8 cellular contexts compared by ENCODE assay signal in the genomic region with DNA sequence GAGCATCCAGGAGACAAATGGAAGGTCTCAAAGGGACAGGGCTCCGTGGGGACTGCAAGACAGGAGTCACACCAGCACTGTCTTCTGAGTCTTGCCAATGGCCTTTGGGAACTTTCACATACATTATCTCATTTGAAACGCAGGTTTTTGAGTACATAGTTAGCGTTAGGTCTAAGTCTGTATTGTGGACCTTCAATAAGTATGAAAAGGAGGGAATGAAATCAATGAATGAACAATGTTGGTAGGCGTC. TPM values are rescaled to one million over a fixed set of nuclear protein-coding genes. Genes with fewer than 3 reads are reported as not detected.
DNase-seq lines count a peak whose midpoint lies in the region; ATAC-seq and TF ChIP-seq lines count a peak whose summit lies in the region.

No MANE protein-coding gene starts in this region.

- no peak for DNase-seq in heart right ventricle
- no peak for DNase-seq in left cardiac atrium
- no peak for DNase-seq in choroid plexus epithelial cell (ENCODE audit: low read depth)
- no peak for DNase-seq in vagina (ENCODE audit: extremely low spot score in 2 of 2)
- no peak for DNase-seq in NCI-H2029 treated with DMSO at 0.1 percent for 48 hours (lab: John Stamatoyannopoulos, UW)
- no peak for DNase-seq in DMS79 (lab: John Stamatoyannopoulos, UW)

- H3K4me1 ChIP-seq in heart right ventricle = peaks cover 4 to 64% (median 27%) of the 10 kb centered on the region in 9 donors
- H3K4me1 ChIP-seq in mesodermal cell (ENCODE audit: control insufficient read depth, insufficient read depth, low read length, poor library complexity, severe bottlenecking) = peaks cover 5% of the 10 kb centered on the region
- peaks cover 21% of the 10 kb centered on the region for H3K4me1 ChIP-seq in vagina

- H3K4me3 ChIP-seq in heart right ventricle (peak overlapping the region in 9 of 10 donors; percentile 56 to 88 (median 69)), choroid plexus epithelial cell (ENCODE audit: low read depth, low read length) (peak overlapping the region; percentile 82), mesodermal cell (ENCODE audit: extremely low read depth, insufficient read depth, low read length, poor library complexity, severe bottlenecking) (peak overlapping the region; percentile 65), vagina (peak overlapping the region; percentile 52 to 58)

- no peak for ATAC-seq in heart right ventricle
- ATAC-seq in left cardiac atrium = no peak
- ATAC-seq in HG03432 (IDR thresholded peaks at IDR 0.05; ENCODE audit: unreplicated experiment) = no peak

- TF ChIP-seq CTCF in heart right ventricle (IDR thresholded peaks at IDR 0.05) = no peak
- no peak for TF ChIP-seq CTCF in choroid plexus epithelial cell (conservative IDR thresholded peaks at IDR 0.05; ENCODE audit: low read depth, low read length)
- no peak for TF ChIP-seq CTCF in vagina (IDR thresholded peaks at IDR 0.05)

- TF ChIP-seq POLR2A in vagina (IDR thresholded peaks at IDR 0.05) = no peak

- H3K9me3 ChIP-seq in heart right ventricle (no peaks in the 10 kb centered on the region), mesodermal cell (ENCODE audit: control insufficient read depth, low read length) (peaks cover 9% of the 10 kb centered on the region), vagina (no peaks in the 10 kb centered on the region)

- H3K27me3 ChIP-seq in heart right ventricle = no peaks in the 10 kb centered on the region
- H3K27me3 ChIP-seq in vagina = no peaks in the 10 kb centered on the region

- H3K27ac ChIP-seq in heart right ventricle (peak overlapping the region; percentile 90 to 96 (median 94)), mesodermal cell (ENCODE audit: low read depth, low read length, severe bottlenecking) (peak overlapping the region; percentile 99), vagina (peak overlapping the region; percentile 96)

- intact Hi-C loops in heart right ventricle (cut with DNase I) (loop anchor here in 1 of 10 donors (2.0 kb wide), 1 partner anchor 58 kb away; a partner anchor contains a TSS), left cardiac atrium (cut with DNase I) (no loop called here), vagina (cut with DNase I) (no loop called here)

- H3K36me3 ChIP-seq in heart right ventricle (peaks cover 0 to 26% (median 10%) of the 10 kb centered on the region in 9 donors), mesodermal cell (ENCODE audit: control insufficient read depth, insufficient read depth, low read length) (peaks cover 20% of the 10 kb centered on the region), vagina (peaks cover 0 to 17% of the 10 kb centered on the region in 2 donors)

- WGBS in heart right ventricle, 2 donors = 47 to 57% methylated on average over 4 of the region's 4 CpGs
- 86 to 90% methylated on average over 2 to 3 of the region's 4 CpGs for WGBS in mesodermal cell (ENCODE audit: insufficient coverage in 2 of 2), 2 experiments

RNA-seq across cellular contexts. Expression of a gene that starts 0.4 kb away (rescaled TPM):
- 10 to 100 TPM; 42.9 to 68.3 (median 58.2) TPM for total RNA-seq in heart right ventricle
- 10 to 100 TPM; 20.0 TPM for polyA plus RNA-seq in heart right ventricle
- total RNA-seq in left cardiac atrium = 10 to 100 TPM; 37.8 to 48.1 TPM
- polyA plus RNA-seq in mesodermal cell (2013, experiment 1 of 2) = 37.1 TPM
- polyA plus RNA-seq in mesodermal cell (2013, experiment 2 of 2) = 39.3 TPM
- 51.3 TPM for total RNA-seq in vagina

RNA-seq across cellular contexts. Expression of a gene that starts 19.3 kb away (rescaled TPM):
- total RNA-seq in heart right ventricle (10 to 100 TPM in 6 of 10 donors, 1 to 10 TPM in 4; 7.1 to 24.2 (median 10.9) TPM), left cardiac atrium (10 to 100 TPM; 27.9 to 37.8 TPM), vagina (46.7 TPM)
- polyA plus RNA-seq in heart right ventricle = 10 to 100 TPM; 18.8 to 41.5 TPM
- 15.9 TPM for polyA plus RNA-seq in mesodermal cell (2013, experiment 1 of 2)
- 17.1 TPM for polyA plus RNA-seq in mesodermal cell (2013, experiment 2 of 2)

RNA-seq across cellular contexts. Expression of a gene that starts 58.4 kb away (rescaled TPM):
- total RNA-seq in heart right ventricle = 10 to 100 TPM; 23.4 to 41.0 (median 29.3) TPM
- polyA plus RNA-seq in heart right ventricle = 10 to 100 TPM; 18.6 to 28.8 TPM
- total RNA-seq in left cardiac atrium = 10 to 100 TPM; 27.2 to 28.2 TPM
- polyA plus RNA-seq in mesodermal cell (2013, experiment 1 of 2) = 57.0 TPM
- 55.9 TPM for polyA plus RNA-seq in mesodermal cell (2013, experiment 2 of 2)
- total RNA-seq in vagina = 30.2 TPM
